1 cellular context compared by ENCODE assay signal in the genomic region with DNA sequence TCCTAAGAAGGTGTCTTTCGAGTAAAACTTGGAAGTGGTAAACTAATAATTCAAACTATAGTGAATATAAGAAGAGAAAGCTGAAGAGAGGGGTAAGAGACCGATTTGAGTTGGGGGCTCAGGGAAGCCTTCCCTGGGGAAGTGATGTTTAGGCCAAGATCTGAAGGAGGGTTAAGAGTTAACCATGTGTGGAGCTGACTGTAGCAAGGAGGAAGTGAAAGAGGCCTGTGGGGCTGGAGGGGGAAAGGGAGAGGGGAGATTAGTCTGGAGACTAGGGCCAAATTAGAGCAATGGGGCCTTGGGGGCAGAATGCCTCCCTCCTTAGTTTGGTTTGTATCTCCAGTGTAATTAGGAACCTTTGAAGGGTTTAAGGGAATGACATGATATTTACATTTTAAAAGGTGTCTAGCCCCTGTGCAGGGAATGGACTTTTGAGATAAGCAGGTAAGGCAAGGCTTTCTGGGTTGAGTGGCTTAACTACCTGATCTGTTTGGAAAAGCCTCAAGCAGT.
TF ChIP-seq lines count a peak whose summit lies in the region.

No MANE protein-coding gene starts in this region.

TF ChIP-seq in GM23338, 12 proteins besides CTCF, POLR2A, EP300 and RAD21 (continued from another document):
- TF ChIP-seq, protein P1, sequence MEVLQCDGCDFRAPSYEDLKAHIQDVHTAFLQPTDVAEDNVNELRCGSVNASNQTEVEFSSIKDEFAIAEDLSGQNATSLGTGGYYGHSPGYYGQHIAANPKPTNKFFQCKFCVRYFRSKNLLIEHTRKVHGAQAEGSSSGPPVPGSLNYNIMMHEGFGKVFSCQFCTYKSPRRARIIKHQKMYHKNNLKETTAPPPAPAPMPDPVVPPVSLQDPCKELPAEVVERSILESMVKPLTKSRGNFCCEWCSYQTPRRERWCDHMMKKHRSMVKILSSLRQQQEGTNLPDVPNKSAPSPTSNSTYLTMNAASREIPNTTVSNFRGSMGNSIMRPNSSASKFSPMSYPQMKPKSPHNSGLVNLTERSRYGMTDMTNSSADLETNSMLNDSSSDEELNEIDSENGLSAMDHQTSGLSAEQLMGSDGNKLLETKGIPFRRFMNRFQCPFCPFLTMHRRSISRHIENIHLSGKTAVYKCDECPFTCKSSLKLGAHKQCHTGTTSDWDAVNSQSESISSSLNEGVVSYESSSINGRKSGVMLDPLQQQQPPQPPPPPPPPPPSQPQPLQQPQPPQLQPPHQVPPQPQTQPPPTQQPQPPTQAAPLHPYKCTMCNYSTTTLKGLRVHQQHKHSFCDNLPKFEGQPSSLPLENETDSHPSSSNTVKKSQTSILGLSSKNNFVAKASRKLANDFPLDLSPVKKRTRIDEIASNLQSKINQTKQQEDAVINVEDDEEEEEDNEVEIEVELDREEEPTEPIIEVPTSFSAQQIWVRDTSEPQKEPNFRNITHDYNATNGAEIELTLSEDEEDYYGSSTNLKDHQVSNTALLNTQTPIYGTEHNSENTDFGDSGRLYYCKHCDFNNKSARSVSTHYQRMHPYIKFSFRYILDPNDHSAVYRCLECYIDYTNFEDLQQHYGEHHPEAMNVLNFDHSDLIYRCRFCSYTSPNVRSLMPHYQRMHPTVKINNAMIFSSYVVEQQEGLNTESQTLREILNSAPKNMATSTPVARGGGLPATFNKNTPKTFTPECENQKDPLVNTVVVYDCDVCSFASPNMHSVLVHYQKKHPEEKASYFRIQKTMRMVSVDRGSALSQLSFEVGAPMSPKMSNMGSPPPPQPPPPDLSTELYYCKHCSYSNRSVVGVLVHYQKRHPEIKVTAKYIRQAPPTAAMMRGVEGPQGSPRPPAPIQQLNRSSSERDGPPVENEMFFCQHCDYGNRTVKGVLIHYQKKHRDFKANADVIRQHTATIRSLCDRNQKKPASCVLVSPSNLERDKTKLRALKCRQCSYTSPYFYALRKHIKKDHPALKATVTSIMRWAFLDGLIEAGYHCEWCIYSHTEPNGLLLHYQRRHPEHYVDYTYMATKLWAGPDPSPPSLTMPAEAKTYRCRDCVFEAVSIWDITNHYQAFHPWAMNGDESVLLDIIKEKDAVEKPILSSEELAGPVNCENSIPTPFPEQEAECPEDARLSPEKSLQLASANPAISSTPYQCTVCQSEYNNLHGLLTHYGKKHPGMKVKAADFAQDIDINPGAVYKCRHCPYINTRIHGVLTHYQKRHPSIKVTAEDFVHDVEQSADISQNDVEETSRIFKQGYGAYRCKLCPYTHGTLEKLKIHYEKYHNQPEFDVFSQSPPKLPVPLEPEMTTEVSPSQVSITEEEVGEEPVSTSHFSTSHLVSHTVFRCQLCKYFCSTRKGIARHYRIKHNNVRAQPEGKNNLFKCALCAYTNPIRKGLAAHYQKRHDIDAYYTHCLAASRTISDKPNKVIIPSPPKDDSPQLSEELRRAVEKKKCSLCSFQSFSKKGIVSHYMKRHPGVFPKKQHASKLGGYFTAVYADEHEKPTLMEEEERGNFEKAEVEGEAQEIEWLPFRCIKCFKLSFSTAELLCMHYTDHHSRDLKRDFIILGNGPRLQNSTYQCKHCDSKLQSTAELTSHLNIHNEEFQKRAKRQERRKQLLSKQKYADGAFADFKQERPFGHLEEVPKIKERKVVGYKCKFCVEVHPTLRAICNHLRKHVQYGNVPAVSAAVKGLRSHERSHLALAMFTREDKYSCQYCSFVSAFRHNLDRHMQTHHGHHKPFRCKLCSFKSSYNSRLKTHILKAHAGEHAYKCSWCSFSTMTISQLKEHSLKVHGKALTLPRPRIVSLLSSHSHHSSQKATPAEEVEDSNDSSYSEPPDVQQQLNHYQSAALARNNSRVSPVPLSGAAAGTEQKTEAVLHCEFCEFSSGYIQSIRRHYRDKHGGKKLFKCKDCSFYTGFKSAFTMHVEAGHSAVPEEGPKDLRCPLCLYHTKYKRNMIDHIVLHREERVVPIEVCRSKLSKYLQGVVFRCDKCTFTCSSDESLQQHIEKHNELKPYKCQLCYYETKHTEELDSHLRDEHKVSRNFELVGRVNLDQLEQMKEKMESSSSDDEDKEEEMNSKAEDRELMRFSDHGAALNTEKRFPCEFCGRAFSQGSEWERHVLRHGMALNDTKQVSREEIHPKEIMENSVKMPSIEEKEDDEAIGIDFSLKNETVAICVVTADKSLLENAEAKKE (CRISPR knock-in tag; IDR thresholded peaks at IDR 0.05) = no peak
- no peak for TF ChIP-seq CREB1 (CRISPR knock-in tag; IDR thresholded peaks at IDR 0.05; ENCODE audit: low read depth)
- no peak for TF ChIP-seq ZNF331 (CRISPR knock-in tag; IDR thresholded peaks at IDR 0.05; ENCODE audit: low read depth)
